ENCODE assay signal across 16 cellular contexts in the genomic region with DNA sequence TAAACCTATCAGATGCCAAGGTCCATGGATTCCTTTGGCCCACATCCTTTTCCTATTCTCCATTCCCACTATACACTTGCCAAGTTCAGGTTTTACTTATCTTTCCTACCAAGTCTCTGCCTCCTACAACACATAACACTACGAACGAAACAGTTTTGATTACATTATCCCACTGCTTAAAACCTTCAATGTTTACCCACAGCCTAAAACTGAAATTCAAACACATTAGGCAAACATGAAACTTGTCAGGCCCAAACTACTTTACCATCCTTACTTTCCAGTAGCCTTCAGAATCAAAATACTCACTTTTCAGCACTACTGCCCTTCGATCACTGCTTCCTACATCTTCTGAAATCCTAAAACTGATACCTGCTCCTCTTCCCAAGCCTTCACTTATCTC. TPM values are rescaled to one million over a fixed set of nuclear protein-coding genes. Genes with fewer than 3 reads are reported as not detected.
DNase-seq lines count a peak whose midpoint lies in the region; TF ChIP-seq lines count a peak whose summit lies in the region.
"Had no signal": no experiment of that assay in that cellular context is flagged by ENCODE, and none has a peak within 500 bp of the region (broad histone marks: within the 10 kb centered on the region; RNA-seq: fewer than 3 reads in every experiment).

No MANE protein-coding gene starts in this region.

- WGBS in ectodermal cell, 2 experiments, result 89 to 90% methylated on average over 3 of the region's 3 CpGs

- H3K9me3 ChIP-seq in BLaER1 treated with 17β-estradiol and CSF1 and Interleukin-3, amounts not matched to agents 10 nM and 100 nM (replicated peaks in 1 of 11), result peaks cover 0 to 29% (median 16%) of the 10 kb centered on the region in 11 experiments; a peak in 18 of 22 replicates
- no peaks in the 10 kb centered on the region for H3K9me3 ChIP-seq in ectodermal cell (ENCODE audit: control insufficient read depth, low read length)
- no peaks in the 10 kb centered on the region for H3K9me3 ChIP-seq in neural progenitor cell (ENCODE audit: low read depth)
- H3K9me3 ChIP-seq: colonic mucosa, MG63, prostate gland had no signal

- H3K4me2 ChIP-seq in BLaER1 treated with 17β-estradiol and CSF1 and Interleukin-3, amounts not matched to agents 10 nM and 100 nM, result peak overlapping the region; percentile 73 to 95 (median 91)
- H3K4me2 ChIP-seq in neural progenitor cell, result peak overlapping the region; percentile 95

- H3K4me3 ChIP-seq in BLaER1 treated with 17β-estradiol and CSF1 and Interleukin-3, amounts not matched to agents 10 nM and 100 nM, result peak overlapping the region; percentile 91 to 99 (median 98); a peak in 14 of 20 replicates
- H3K4me3 ChIP-seq in LNCaP clone FGC (ENCODE audit: low read depth, low read length) (peak overlapping the region; percentile 2), ectodermal cell (ENCODE audit: insufficient read depth, low read depth, low read length) (peak overlapping the region; percentile 93), neural progenitor cell (peak overlapping the region; percentile 99)
- H3K4me3 ChIP-seq: colonic mucosa, prostate gland had no signal

- peaks cover 27 to 73% (median 41%) of the 10 kb centered on the region in 10 experiments for H3K4me1 ChIP-seq in BLaER1 treated with 17β-estradiol and CSF1 and Interleukin-3, amounts not matched to agents 10 nM and 100 nM
- H3K4me1 ChIP-seq in ectodermal cell (ENCODE audit: control insufficient read depth, insufficient read depth, low read length) (peaks cover 14% of the 10 kb centered on the region), neural progenitor cell (peaks cover 40% of the 10 kb centered on the region)
- H3K4me1 ChIP-seq: prostate gland had no signal

- peak overlapping the region in 1 of 11 experiments; percentile 1; a peak in 1 of 22 replicates for H3K27ac ChIP-seq in BLaER1 treated with 17β-estradiol and CSF1 and Interleukin-3, amounts not matched to agents 10 nM and 100 nM
- H3K27ac ChIP-seq in ectodermal cell (ENCODE audit: insufficient read depth, low read depth, low read length, poor library complexity, severe bottlenecking), result no peak overlapping the region
- no peak overlapping the region for H3K27ac ChIP-seq in neural progenitor cell
- H3K27ac ChIP-seq: colonic mucosa had no signal

- no peak overlapping the region for H2AFZ ChIP-seq in neural progenitor cell (replicated peaks)

- H3K79me2 ChIP-seq in neural progenitor cell (ENCODE audit: low read depth), result peaks cover 96% of the 10 kb centered on the region

- peaks cover 67 to 79% (median 71%) of the 10 kb centered on the region in 11 experiments for H4K20me1 ChIP-seq in BLaER1 treated with 17β-estradiol and CSF1 and Interleukin-3, amounts not matched to agents 10 nM and 100 nM
- H4K20me1 ChIP-seq in neural progenitor cell (ENCODE audit: low read depth), result peaks cover 71% of the 10 kb centered on the region

- H3K36me3 Mint-ChIP-seq in neural progenitor cell, result peaks cover 20% of the 10 kb centered on the region

- H3K9me3 Mint-ChIP-seq in neural progenitor cell, result peaks cover 12% of the 10 kb centered on the region
- H3K9me3 Mint-ChIP-seq: T-helper 1 cell treated with Interleukin-12 subunit alpha and Interleukin-12 subunit beta and Interleukin-4 antibody, amounts not matched to agents 30 μg/mL and 1 μg/mL, for 36 hours had no signal

- H3K27me3 Mint-ChIP-seq in neural progenitor cell (ENCODE audit: insufficient read depth, low read depth), result peaks cover 2% of the 10 kb centered on the region
- H3K27me3 Mint-ChIP-seq: activated CD4-positive, alpha-beta T cell treated with anti-CD3 and anti-CD28 coated beads for 36 hours had no signal

- peaks cover 7% of the 10 kb centered on the region for H3K4me1 Mint-ChIP-seq in neural progenitor cell

- DNase-seq in LNCaP clone FGC (ENCODE audit: low read depth) (no peak), neural progenitor cell (ENCODE audit: low spot score) (no peak), NCI-H2227 (lab: John Stamatoyannopoulos, UW; ENCODE audit: unreplicated experiment) (no peak), KBM-7 (no peak), islet precursor cell (no peak), NCI-H187 treated with DMSO at 0.1 percent for 48 hours (lab: John Stamatoyannopoulos, UW) (no peak)
- DNase-seq: activated CD4-positive, alpha-beta T cell treated with anti-CD3 and anti-CD28 coated beads for 36 hours; activated naive CD4-positive, alpha-beta T cell treated with Interleukin-2 at 50 U/mL for 16 hours; colonic mucosa; MG63; NCI-H2029 treated with DMSO at 0.1 percent for 48 hours; NCI-H69 had no signal

- in situ Hi-C loops in KBM-7 (cut with MboI; ENCODE audit: low pct_unique_long_range_greater_than_20kb, low sequenced_read_pairs), result no loop called here

- H3K27ac Mint-ChIP-seq in neural progenitor cell, result no peak overlapping the region
- H3K27ac Mint-ChIP-seq: activated CD4-positive, alpha-beta T cell treated with anti-CD3 and anti-CD28 coated beads for 36 hours; T-helper 1 cell treated with Interleukin-12 subunit alpha and Interleukin-12 subunit beta and Interleukin-4 antibody, amounts not matched to agents 30 μg/mL and 1 μg/mL, for 36 hours had no signal

- H3K36me3 ChIP-seq in BLaER1 treated with 17β-estradiol and CSF1 and Interleukin-3, amounts not matched to agents 10 nM and 100 nM, result peaks cover 9 to 58% (median 35%) of the 10 kb centered on the region in 11 experiments; a peak in 21 of 22 replicates
- H3K36me3 ChIP-seq in ectodermal cell (ENCODE audit: control insufficient read depth, insufficient read depth, low read length) (peaks cover 4% of the 10 kb centered on the region), neural progenitor cell (peaks cover 11% of the 10 kb centered on the region)
- H3K36me3 ChIP-seq: colonic mucosa, prostate gland had no signal

- H3K9ac ChIP-seq in BLaER1 treated with 17β-estradiol and CSF1 and Interleukin-3, amounts not matched to agents 10 nM and 100 nM, result peak overlapping the region in 6 of 11 experiments; percentile 37 to 100 (median 97); a peak in 7 of 22 replicates
- H3K9ac ChIP-seq in neural progenitor cell, result peak overlapping the region; percentile 7

- no peaks in the 10 kb centered on the region for H3K27me3 ChIP-seq in BLaER1 treated with 17β-estradiol and CSF1 and Interleukin-3, amounts not matched to agents 10 nM and 100 nM
- H3K27me3 ChIP-seq in ectodermal cell (ENCODE audit: control insufficient read depth, insufficient read depth, low read length, poor library complexity, severe bottlenecking) (no peaks in the 10 kb centered on the region), neural progenitor cell (no peaks in the 10 kb centered on the region)
- H3K27me3 ChIP-seq: colonic mucosa, MG63 had no signal

- H3K4me3 Mint-ChIP-seq in neural progenitor cell, result no peak overlapping the region
- H3K4me3 Mint-ChIP-seq: activated CD4-positive, alpha-beta T cell treated with anti-CD3 and anti-CD28 coated beads for 36 hours; T-helper 1 cell treated with Interleukin-12 subunit alpha and Interleukin-12 subunit beta and Interleukin-4 antibody, amounts not matched to agents 30 μg/mL and 1 μg/mL, for 36 hours had no signal

- TF ChIP-seq CTCF in LNCaP clone FGC (IDR thresholded peaks at IDR 0.05; ENCODE audit: control insufficient read depth, extremely low read depth, insufficient read depth) (no peak), neural progenitor cell (IDR thresholded peaks at IDR 0.05) (no peak)

- peaks cover 38% of the 10 kb centered on the region for H3F3A ChIP-seq in neural progenitor cell (ENCODE audit: low read depth)

RNA-seq across cellular contexts. Expression of gene SCAF4, which starts 3.0 kb away (rescaled TPM):
- polyA plus RNA-seq in ectodermal cell (2013, experiment 1 of 4), result 66.1 TPM
- 71.7 TPM for polyA plus RNA-seq in ectodermal cell (2013, experiment 2 of 4)
- polyA plus RNA-seq in ectodermal cell (2013, experiment 3 of 4), result 51.2 TPM
- polyA plus RNA-seq in ectodermal cell (2013, experiment 4 of 4), result 61.0 TPM
- total RNA-seq in neural progenitor cell (ENCODE audit: low replicate concordance), result 27.0 and 31.9 TPM in 2 replicates

Comparison
In these comparisons a context has a peak if more than half of its experiments do, and no peak if none do; other contexts are left out.
1. H3K4me3 ChIP-seq: peak in every context shown above with its lines; median percentile 99 in neural progenitor cell; 98 in BLaER1 treated with 17β-estradiol and CSF1 and Interleukin-3, amounts not matched to agents 10 nM and 100 nM; 93 in ectodermal cell; 2 in LNCaP clone FGC.